In the genomic region with DNA sequence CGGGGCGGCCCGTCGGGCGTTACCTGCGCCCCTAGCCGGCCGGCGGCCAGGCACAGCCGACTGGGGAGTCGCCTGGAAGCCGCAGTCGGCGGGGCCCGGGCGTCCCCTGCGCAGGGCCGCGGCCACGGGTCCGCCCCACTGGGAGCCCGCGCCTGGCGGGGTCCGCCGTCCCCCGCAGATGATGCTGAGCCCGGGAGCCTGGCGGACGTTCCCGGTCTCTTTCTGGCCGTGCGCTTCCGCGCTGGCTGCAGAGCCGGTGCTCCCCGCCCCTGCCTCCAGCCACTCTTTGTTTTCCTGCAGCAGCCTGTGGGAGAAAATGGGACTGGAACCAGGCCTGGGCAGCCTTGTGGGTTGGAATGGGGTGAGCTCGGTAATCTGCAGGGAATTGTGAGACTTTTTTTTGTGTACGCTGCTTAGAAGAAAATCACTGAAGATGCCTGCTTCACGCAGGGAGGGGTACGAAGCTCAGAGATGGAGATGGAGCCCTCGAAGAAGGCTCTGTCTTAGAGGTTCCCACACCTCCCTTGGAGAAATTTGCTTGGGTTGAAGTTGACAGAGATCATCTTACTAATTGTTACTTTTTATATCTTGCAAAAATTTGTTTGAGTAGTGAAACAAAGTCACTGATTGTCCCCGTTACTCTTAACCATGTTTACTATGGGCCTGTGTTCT, we compare ENCODE assay signal across 8 cellular contexts. TPM values are rescaled to one million over a fixed set of nuclear protein-coding genes. Genes with fewer than 3 reads are reported as not detected.
A peak's percentile ranks its signal among the peaks of the same experiment; 100 is the strongest.
DNase-seq lines count a peak whose midpoint lies in the region; FAIRE-seq and TF ChIP-seq lines count a peak whose summit lies in the region.

No MANE protein-coding gene starts in this region.

- intact Hi-C loops in prostate gland (cut with DNase I), result loop anchor here (1.0 to 5.0 kb wide), 4 partner anchors 25 to 256 kb away; a partner anchor contains a TSS

- H3K27me3 ChIP-seq in astrocyte (ENCODE audit: insufficient read depth, low read length) (no peaks in the 10 kb centered on the region), hepatocyte (no peaks in the 10 kb centered on the region), prostate gland (replicated peaks; ENCODE audit: insufficient read depth) (no peaks in the 10 kb centered on the region)

- TF ChIP-seq POLR2A in prostate gland (IDR thresholded peaks at IDR 0.05), result no peak

- H3K27me3 Mint-ChIP-seq in astrocyte (ENCODE audit: low read depth, unreplicated experiment), result no peaks in the 10 kb centered on the region

- peak overlapping the region; percentile 85 for H3K27ac ChIP-seq in astrocyte (ENCODE audit: low read depth, low read length)
- H3K27ac ChIP-seq in hepatocyte, result peak overlapping the region; percentile 95
- H3K27ac ChIP-seq in prostate gland, result peak overlapping the region; percentile 96 to 98

- H3K9me2 ChIP-seq in hepatocyte (replicated peaks; ENCODE audit: insufficient read depth), result no peaks in the 10 kb centered on the region

- H3K9me3 Mint-ChIP-seq in astrocyte (ENCODE audit: unreplicated experiment), result peaks cover 4% of the 10 kb centered on the region

- peaks cover 48% of the 10 kb centered on the region for H4K20me1 ChIP-seq in astrocyte (ENCODE audit: insufficient read depth, low read length)
- peaks cover 7% of the 10 kb centered on the region for H4K20me1 ChIP-seq in hepatocyte (ENCODE audit: insufficient read depth, poor library complexity, severe bottlenecking)

- DNase-seq in activated CD4-positive, alpha-beta T cell treated with anti-CD3 and anti-CD28 coated beads for 48 hours, result peak; percentile 20
- DNase-seq in activated CD4-positive, alpha-beta T cell treated with anti-CD3 and anti-CD28 coated beads, Interleukin-2, amount 50 U/mL, for 4 hours, result no peak
- peak; percentile 49 for DNase-seq in HEK293T (ENCODE audit: extremely low spot score)
- peak; percentile 51 for DNase-seq in NCI-H2171 treated with DMSO at 0.1 percent for 48 hours (lab: John Stamatoyannopoulos, UW)
- DNase-seq in astrocyte (ENCODE audit: low read depth), result no peak
- DNase-seq in hepatocyte (ENCODE audit: low spot score), result peak; percentile 59
- no peak for DNase-seq in prostate gland (ENCODE audit: low spot score)
- no peak for DNase-seq in NCI-H2081 treated with DMSO at 0.1 percent for 48 hours (lab: John Stamatoyannopoulos, UW)

- H3K9ac ChIP-seq in astrocyte (ENCODE audit: low read length), result peak overlapping the region; percentile 82

- H3K9me3 ChIP-seq in astrocyte (ENCODE audit: insufficient read depth, low read depth, low read length) (no peaks in the 10 kb centered on the region), hepatocyte (ENCODE audit: low read depth) (no peaks in the 10 kb centered on the region), prostate gland (no peaks in the 10 kb centered on the region)

- H3K79me2 ChIP-seq in astrocyte (ENCODE audit: insufficient read depth, low read length) (peaks cover 63% of the 10 kb centered on the region), hepatocyte (peaks cover 50% of the 10 kb centered on the region)

- H3K4me1 Mint-ChIP-seq in astrocyte (ENCODE audit: low read depth, unreplicated experiment), result peaks cover 49% of the 10 kb centered on the region

- H2AFZ ChIP-seq in astrocyte (ENCODE audit: low read depth, low read length), result peak overlapping the region; percentile 84
- peak overlapping the region; percentile 94 for H2AFZ ChIP-seq in hepatocyte

- H3K4me3 ChIP-seq in astrocyte (ENCODE audit: insufficient read depth, low read depth, low read length), result peak overlapping the region; percentile 75
- H3K4me3 ChIP-seq in hepatocyte, result peak overlapping the region; percentile 95
- peak overlapping the region; percentile 91 to 97 for H3K4me3 ChIP-seq in prostate gland

- 2% methylated on average over 42 of the region's 43 CpGs for WGBS in hepatocyte (ENCODE audit: low lambda C conversion rate, missing lambda C conversion rate)
- under 1% methylated on average over 26 of the region's 43 CpGs for WGBS in prostate gland

- no peaks in the 10 kb centered on the region for H3K36me3 ChIP-seq in astrocyte (ENCODE audit: insufficient read depth, low read length)
- no peaks in the 10 kb centered on the region for H3K36me3 ChIP-seq in hepatocyte (replicated peaks; ENCODE audit: insufficient read depth, low read depth)
- no peaks in the 10 kb centered on the region for H3K36me3 ChIP-seq in prostate gland

- peak overlapping the region; percentile 88 for H3K4me2 ChIP-seq in astrocyte (ENCODE audit: low read length)
- peak overlapping the region; percentile 99 for H3K4me2 ChIP-seq in hepatocyte

- H3K27ac Mint-ChIP-seq in astrocyte (ENCODE audit: unreplicated experiment), result peak overlapping the region; percentile 96

- FAIRE-seq in astrocyte (lab: Jason Lieb, UNC), result no peak

- H3K4me3 Mint-ChIP-seq in astrocyte (ENCODE audit: unreplicated experiment), result peak overlapping the region; percentile 96

- H3K36me3 Mint-ChIP-seq in astrocyte (ENCODE audit: low read depth, unreplicated experiment), result peaks cover 7% of the 10 kb centered on the region

- POLR2A ChIA-PET in HEK293T (lab: Yijun Ruan, JAX), result interaction anchor here (0.8 to 3.3 kb wide), 14 partner anchors 12 to 159 kb away, joined by 3 to 22 read pairs (median 8); a partner anchor contains a TSS

- CTCF ChIA-PET in HEK293T (lab: Yijun Ruan, JAX), result interaction anchor here (1.2 to 2.2 kb wide), 2 partner anchors 16 to 253 kb away, joined by 4 to 8 read pairs; no protein-coding TSS in a partner anchor

- TF ChIP-seq CTCF in astrocyte (IDR thresholded peaks at IDR 0.05; ENCODE audit: insufficient read depth, low read depth, low read length) (no peak), hepatocyte (IDR thresholded peaks at IDR 0.05; ENCODE audit: poor library complexity) (no peak), prostate gland (IDR thresholded peaks at IDR 0.05) (no peak)

- H3K4me1 ChIP-seq in astrocyte (ENCODE audit: insufficient read depth, low read length) (peaks cover 46% of the 10 kb centered on the region), hepatocyte (ENCODE audit: insufficient read depth) (peaks cover 25% of the 10 kb centered on the region), prostate gland (replicated peaks) (peaks cover 27% of the 10 kb centered on the region)

TF ChIP-seq in HEK293T, 16 proteins besides CTCF, POLR2A, EP300 and RAD21:
- TF ChIP-seq FOXM1 (IDR thresholded peaks at IDR 0.05; ENCODE audit: borderline replicate concordance), result no peak
- TF ChIP-seq L3MBTL2 (conservative IDR thresholded peaks at IDR 0.05), result no peak

RNA-seq across cellular contexts. Expression of a gene that starts 0.8 kb away (rescaled TPM):
- 199 and 206 TPM in 2 replicates for total RNA-seq in astrocyte
- total RNA-seq in hepatocyte, result 52.0 and 61.1 TPM in 2 replicates
- polyA plus RNA-seq in hepatocyte, result 35.0 and 45.3 TPM in 2 replicates
- 100 to 1,000 TPM; 231 to 261 TPM for total RNA-seq in prostate gland

RNA-seq across cellular contexts. Expression of a gene that starts 53.1 kb away (rescaled TPM):
- total RNA-seq in astrocyte (50.7 and 57.8 TPM in 2 replicates), hepatocyte (58.1 and 80.4 TPM in 2 replicates), prostate gland (100 to 1,000 TPM; 105 to 194 TPM)
- 87.1 and 92.0 TPM in 2 replicates for polyA plus RNA-seq in hepatocyte

Comparison
In these comparisons a context has a peak if more than half of its experiments do, and no peak if none do; other contexts are left out.
1. DNase-seq: peak in activated CD4-positive, alpha-beta T cell treated with anti-CD3 and anti-CD28 coated beads for 48 hours (single experiment), HEK293T (single experiment), NCI-H2171 treated with DMSO at 0.1 percent for 48 hours (single experiment) and hepatocyte (single experiment); none in activated CD4-positive, alpha-beta T cell treated with anti-CD3 and anti-CD28 coated beads, Interleukin-2, amount 50 U/mL, for 4 hours (0 of 2), astrocyte (single experiment), prostate gland (single experiment) and NCI-H2081 treated with DMSO at 0.1 percent for 48 hours (single experiment).
2. Peak in every context shown above with its lines, with median percentiles within 50 percentile points of each other: H3K27ac ChIP-seq and H3K4me3 ChIP-seq.